9 cellular contexts compared by ENCODE assay signal in genomic region chr2:215680605-215681598, GRCh38.
DNase-seq lines count a peak whose midpoint lies in the region; ATAC-seq, FAIRE-seq and TF ChIP-seq lines count a peak whose summit lies in the region.
"Had no signal": no experiment of that assay in that cellular context is flagged by ENCODE, and none has a peak within 500 bp of the region (broad histone marks: within the 10 kb centered on the region; RNA-seq: fewer than 3 reads in every experiment).

No MANE protein-coding gene starts in this region.

- H3K27me3 ChIP-seq in KMS-11 (ENCODE audit: insufficient read depth, low read depth) (no peaks in the 10 kb centered on the region), keratinocyte (ENCODE audit: control insufficient read depth, extremely low read depth, insufficient read depth, low read length) (no peaks in the 10 kb centered on the region)

- ATAC-seq in WTC11 (no peak), HG03571 (IDR thresholded peaks at IDR 0.05; ENCODE audit: unreplicated experiment) (no peak)

- FAIRE-seq in keratinocyte (lab: Jason Lieb, UNC) = peak; percentile 13

- dilution Hi-C loops in keratinocyte (cut with MboI; ENCODE audit: extremely low pct_ligation_motif_present, low sequenced_read_pairs) = no loop called here

- H3K9ac ChIP-seq in KMS-11 (peak overlapping the region; percentile 28; the same call in 1 of the 2 replicates), keratinocyte (ENCODE audit: control insufficient read depth, extremely low read depth, insufficient read depth, low read length) (no peak overlapping the region)

- no peak overlapping the region for H3K27ac Mint-ChIP-seq in WTC11

- DNase-seq in NK-92 treated with Interleukin-12 subunit alpha and Interleukin-12 subunit beta, amount 100 ng/mL, for 24 hours (lab: John Stamatoyannopoulos, UW) = peak; percentile 36
- DNase-seq in NK-92 (lab: John Stamatoyannopoulos, UW; ENCODE audit: unreplicated experiment) (no peak), WTC11 (ENCODE audit: low spot score) (no peak), keratinocyte (ENCODE audit: low read depth, low spot score) (no peak), GM10266 (ENCODE audit: extremely low spot score) (no peak), dermis blood vessel endothelial cell (no peak)

- no peaks in the 10 kb centered on the region for H3K79me2 ChIP-seq in KMS-11 (ENCODE audit: insufficient read depth, low read depth)
- H3K79me2 ChIP-seq in keratinocyte (ENCODE audit: control insufficient read depth, insufficient read depth, low read length) = no peaks in the 10 kb centered on the region

- POLR2A ChIA-PET in WTC11 (lab: Charles Lee) = no interaction called here

- peaks cover 7% of the 10 kb centered on the region; the same call in 1 of the 2 replicates for H3K36me3 Mint-ChIP-seq in WTC11

- peak overlapping the region; percentile 28 for H3K4me3 ChIP-seq in KMS-11 (IDR thresholded peaks at IDR 0.05; ENCODE audit: insufficient read depth, low read depth, low read length)
- H3K4me3 ChIP-seq in keratinocyte (ENCODE audit: control insufficient read depth in 2 of 3, extremely low read depth in 1 of 3, insufficient read depth in 2 of 3, low read depth in 1 of 3, low read length in 3 of 3) = no peak overlapping the region

- peaks cover 12% of the 10 kb centered on the region for H3K9me3 Mint-ChIP-seq in WTC11

- no peaks in the 10 kb centered on the region for H3K9me3 ChIP-seq in keratinocyte (ENCODE audit: control insufficient read depth, low read depth, low read length)

- H3K36me3 ChIP-seq in KMS-11 (ENCODE audit: insufficient read depth) = no peaks in the 10 kb centered on the region
- H3K36me3 ChIP-seq in keratinocyte (ENCODE audit: control insufficient read depth in 2 of 2, extremely low read depth in 1 of 2, insufficient read depth in 2 of 2, low read length in 2 of 2) = no peaks in the 10 kb centered on the region

- no peaks in the 10 kb centered on the region for H3K27me3 Mint-ChIP-seq in WTC11 (ENCODE audit: low read depth)

- TF ChIP-seq CTCF in KMS-11 (conservative IDR thresholded peaks at IDR 0.05; ENCODE audit: low read depth, low read length) (no peak), WTC11 (IDR thresholded peaks at IDR 0.05) (no peak), keratinocyte (optimal IDR thresholded peaks at IDR 0.05 in 1 of 3, IDR thresholded peaks at IDR 0.05 in 1 of 3, conservative IDR thresholded peaks at IDR 0.05 in 1 of 3; ENCODE audit: extremely low read depth in 1 of 3, insufficient read depth in 2 of 3, low read length in 3 of 3) (no peak), GM10266 (IDR thresholded peaks at IDR 0.05; ENCODE audit: control insufficient read depth, insufficient read depth, low read depth, missing control alignments) (no peak)

- no peaks in the 10 kb centered on the region for H3K9me1 ChIP-seq in keratinocyte (ENCODE audit: control insufficient read depth, extremely low read depth, insufficient read depth, low read length)

- H2AFZ ChIP-seq in KMS-11 (ENCODE audit: low read depth) (peak overlapping the region; percentile 72), keratinocyte (ENCODE audit: control insufficient read depth, low read length) (peak overlapping the region; percentile 73)

- CTCF ChIA-PET in WTC11 (lab: Charles Lee) = no interaction called here

- peaks cover 32% of the 10 kb centered on the region for H3K4me1 ChIP-seq in KMS-11 (ENCODE audit: low read depth, poor library complexity, severe bottlenecking)
- peaks cover 12% of the 10 kb centered on the region for H3K4me1 ChIP-seq in keratinocyte (ENCODE audit: control insufficient read depth, extremely low read depth, insufficient read depth, low read length)

- H3K4me3 Mint-ChIP-seq in WTC11 = no peak overlapping the region

- H3K4me2 ChIP-seq in KMS-11 = peak overlapping the region; percentile 83
- peak overlapping the region; percentile 33 for H3K4me2 ChIP-seq in keratinocyte (ENCODE audit: control insufficient read depth, extremely low read depth, insufficient read depth, low read depth, low read length)

- no peaks in the 10 kb centered on the region for H3K4me1 Mint-ChIP-seq in WTC11

- H4K20me1 ChIP-seq in KMS-11 (ENCODE audit: insufficient read depth) (no peaks in the 10 kb centered on the region), keratinocyte (ENCODE audit: control insufficient read depth, extremely low read depth, insufficient read depth, low read length) (no peaks in the 10 kb centered on the region)

- peak overlapping the region; percentile 83 for H3K27ac ChIP-seq in KMS-11
- peak overlapping the region; percentile 33 for H3K27ac ChIP-seq in keratinocyte (ENCODE audit: control insufficient read depth, insufficient read depth, low read length)
- H3K27ac ChIP-seq: C4-2B had no signal

TF ChIP-seq in WTC11, 78 proteins besides CTCF, POLR2A, EP300 and RAD21:
- no peak for TF ChIP-seq ZNF317 (CRISPR knock-in tag; IDR thresholded peaks at IDR 0.05; ENCODE audit: borderline replicate concordance, low read depth)
- TF ChIP-seq GABPB1 (CRISPR knock-in tag; IDR thresholded peaks at IDR 0.05) = peak; percentile 91
